15 cellular contexts compared by ENCODE assay signal in genomic region chr6:151445482-151445881, GRCh38. TPM values are rescaled to one million over a fixed set of nuclear protein-coding genes. Genes with fewer than 3 reads are reported as not detected.
DNase-seq lines count a peak whose midpoint lies in the region; ATAC-seq and TF ChIP-seq lines count a peak whose summit lies in the region.
"Had no signal": no experiment of that assay in that cellular context is flagged by ENCODE, and none has a peak within 500 bp of the region (broad histone marks: within the 10 kb centered on the region; RNA-seq: fewer than 3 reads in every experiment).

No MANE protein-coding gene starts in this region.

- intact Hi-C loops in posterior cingulate gyrus (cut with DNase I), result loop anchor here (10.0 kb wide), 1 partner anchor 679 kb away; no protein-coding TSS in a partner anchor

- H3K4me3 ChIP-seq in AG10803 (ENCODE audit: low read length), result no peak overlapping the region
- H3K4me3 ChIP-seq: GM23338 had no signal

- TF ChIP-seq CTCF in AG10803 (conservative IDR thresholded peaks at IDR 0.05; ENCODE audit: low read length), result no peak

- no peak for ATAC-seq in GM19023 (IDR thresholded peaks at IDR 0.05; ENCODE audit: unreplicated experiment)
- ATAC-seq: activated naive CD4-positive, alpha-beta T cell treated with anti-CD3 and anti-CD28 coated beads, Interleukin-2, amount 50 U/mL, for 72 hours; GM23338 had no signal

- DNase-seq in AG10803 (ENCODE audit: low read depth), result peak; percentile 83
- DNase-seq in amniotic stem cell (lab: John Stamatoyannopoulos, UW), result peak; percentile 45
- DNase-seq in glomerular endothelial cell (ENCODE audit: extremely low read depth, low read depth, low spot score), result peak; percentile 65
- peak; percentile 35 for DNase-seq in renal cortical epithelial cell (ENCODE audit: low read depth)
- DNase-seq in mucosa of gallbladder (ENCODE audit: low spot score), result no peak
- DNase-seq in posterior cingulate gyrus, result no peak
- DNase-seq in DMS114 treated with DMSO at 0.1 percent for 48 hours (lab: John Stamatoyannopoulos, UW; ENCODE audit: unreplicated experiment), result no peak
- DNase-seq: activated CD4-positive, alpha-beta T cell treated with anti-CD3 and anti-CD28 coated beads, Interleukin-2, amount 50 U/mL, for 1 hour; occipital lobe had no signal

RNA-seq across cellular contexts. Expression of gene RMND1, which starts 6.4 kb away (rescaled TPM):
- total RNA-seq in glomerular endothelial cell (18.2 and 34.1 TPM in 2 replicates), renal cortical epithelial cell (30.4 and 35.9 TPM in 2 replicates), mucosa of gallbladder (16.0 TPM)

RNA-seq across cellular contexts. Expression of gene CCDC170, which starts 48.3 kb away (rescaled TPM):
- total RNA-seq in glomerular endothelial cell, result under 0.01 and 0.10 TPM in 2 replicates
- 0.17 and 0.25 TPM in 2 replicates for total RNA-seq in renal cortical epithelial cell
- total RNA-seq in mucosa of gallbladder, result 0.69 TPM
- total RNA-seq: activated naive CD4-positive, alpha-beta T cell treated with anti-CD3 and anti-CD28 coated beads, Interleukin-2, amount 50 U/mL, for 72 hours; B cell; GM23338; kidney epithelial cell; NCI-H460 had no signal

RNA-seq across cellular contexts. Expression of gene ZBTB2, which starts 54.1 kb away (rescaled TPM):
- total RNA-seq in glomerular endothelial cell (6.8 and 6.9 TPM in 2 replicates), renal cortical epithelial cell (8.0 and 9.7 TPM in 2 replicates), mucosa of gallbladder (9.1 TPM)

Comparison
In these comparisons a context has a peak if more than half of its experiments do, and no peak if none do; other contexts are left out.
1. DNase-seq: peak in AG10803 (single experiment), amniotic stem cell (single experiment), glomerular endothelial cell (single experiment) and renal cortical epithelial cell (single experiment); none in mucosa of gallbladder (single experiment), posterior cingulate gyrus (0 of 10) and DMS114 treated with DMSO at 0.1 percent for 48 hours (single experiment).